Comparison of ENCODE assay signal across 1 cellular context in the genomic region with DNA sequence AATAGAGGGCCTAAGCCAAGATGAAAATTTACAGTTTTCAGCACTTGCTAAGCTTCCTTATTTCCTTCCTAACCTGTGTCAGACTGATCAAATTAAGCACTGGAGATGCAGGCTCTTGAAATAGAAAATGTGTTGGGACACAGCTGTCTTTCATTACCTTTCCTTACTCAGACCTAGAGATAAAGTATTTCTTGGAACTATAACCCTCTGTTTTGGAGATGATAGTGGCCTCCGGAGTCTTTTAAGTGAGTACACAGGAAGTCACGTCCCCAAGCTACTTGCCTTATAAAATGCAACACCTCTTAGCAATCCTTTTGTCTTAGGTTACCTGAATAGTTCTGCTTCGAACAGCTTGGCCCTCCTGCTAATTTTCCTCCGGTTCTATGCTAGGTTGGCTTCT.
TF ChIP-seq lines count a peak whose summit lies in the region.

No MANE protein-coding gene starts in this region.

TF ChIP-seq in GM23338, 12 proteins besides CTCF, POLR2A, EP300 and RAD21:
- TF ChIP-seq ZNF331 (CRISPR knock-in tag; IDR thresholded peaks at IDR 0.05; ENCODE audit: low read depth) = no peak
- no peak for TF ChIP-seq CREB1 (CRISPR knock-in tag; IDR thresholded peaks at IDR 0.05; ENCODE audit: low read depth)
- TF ChIP-seq, protein P1, sequence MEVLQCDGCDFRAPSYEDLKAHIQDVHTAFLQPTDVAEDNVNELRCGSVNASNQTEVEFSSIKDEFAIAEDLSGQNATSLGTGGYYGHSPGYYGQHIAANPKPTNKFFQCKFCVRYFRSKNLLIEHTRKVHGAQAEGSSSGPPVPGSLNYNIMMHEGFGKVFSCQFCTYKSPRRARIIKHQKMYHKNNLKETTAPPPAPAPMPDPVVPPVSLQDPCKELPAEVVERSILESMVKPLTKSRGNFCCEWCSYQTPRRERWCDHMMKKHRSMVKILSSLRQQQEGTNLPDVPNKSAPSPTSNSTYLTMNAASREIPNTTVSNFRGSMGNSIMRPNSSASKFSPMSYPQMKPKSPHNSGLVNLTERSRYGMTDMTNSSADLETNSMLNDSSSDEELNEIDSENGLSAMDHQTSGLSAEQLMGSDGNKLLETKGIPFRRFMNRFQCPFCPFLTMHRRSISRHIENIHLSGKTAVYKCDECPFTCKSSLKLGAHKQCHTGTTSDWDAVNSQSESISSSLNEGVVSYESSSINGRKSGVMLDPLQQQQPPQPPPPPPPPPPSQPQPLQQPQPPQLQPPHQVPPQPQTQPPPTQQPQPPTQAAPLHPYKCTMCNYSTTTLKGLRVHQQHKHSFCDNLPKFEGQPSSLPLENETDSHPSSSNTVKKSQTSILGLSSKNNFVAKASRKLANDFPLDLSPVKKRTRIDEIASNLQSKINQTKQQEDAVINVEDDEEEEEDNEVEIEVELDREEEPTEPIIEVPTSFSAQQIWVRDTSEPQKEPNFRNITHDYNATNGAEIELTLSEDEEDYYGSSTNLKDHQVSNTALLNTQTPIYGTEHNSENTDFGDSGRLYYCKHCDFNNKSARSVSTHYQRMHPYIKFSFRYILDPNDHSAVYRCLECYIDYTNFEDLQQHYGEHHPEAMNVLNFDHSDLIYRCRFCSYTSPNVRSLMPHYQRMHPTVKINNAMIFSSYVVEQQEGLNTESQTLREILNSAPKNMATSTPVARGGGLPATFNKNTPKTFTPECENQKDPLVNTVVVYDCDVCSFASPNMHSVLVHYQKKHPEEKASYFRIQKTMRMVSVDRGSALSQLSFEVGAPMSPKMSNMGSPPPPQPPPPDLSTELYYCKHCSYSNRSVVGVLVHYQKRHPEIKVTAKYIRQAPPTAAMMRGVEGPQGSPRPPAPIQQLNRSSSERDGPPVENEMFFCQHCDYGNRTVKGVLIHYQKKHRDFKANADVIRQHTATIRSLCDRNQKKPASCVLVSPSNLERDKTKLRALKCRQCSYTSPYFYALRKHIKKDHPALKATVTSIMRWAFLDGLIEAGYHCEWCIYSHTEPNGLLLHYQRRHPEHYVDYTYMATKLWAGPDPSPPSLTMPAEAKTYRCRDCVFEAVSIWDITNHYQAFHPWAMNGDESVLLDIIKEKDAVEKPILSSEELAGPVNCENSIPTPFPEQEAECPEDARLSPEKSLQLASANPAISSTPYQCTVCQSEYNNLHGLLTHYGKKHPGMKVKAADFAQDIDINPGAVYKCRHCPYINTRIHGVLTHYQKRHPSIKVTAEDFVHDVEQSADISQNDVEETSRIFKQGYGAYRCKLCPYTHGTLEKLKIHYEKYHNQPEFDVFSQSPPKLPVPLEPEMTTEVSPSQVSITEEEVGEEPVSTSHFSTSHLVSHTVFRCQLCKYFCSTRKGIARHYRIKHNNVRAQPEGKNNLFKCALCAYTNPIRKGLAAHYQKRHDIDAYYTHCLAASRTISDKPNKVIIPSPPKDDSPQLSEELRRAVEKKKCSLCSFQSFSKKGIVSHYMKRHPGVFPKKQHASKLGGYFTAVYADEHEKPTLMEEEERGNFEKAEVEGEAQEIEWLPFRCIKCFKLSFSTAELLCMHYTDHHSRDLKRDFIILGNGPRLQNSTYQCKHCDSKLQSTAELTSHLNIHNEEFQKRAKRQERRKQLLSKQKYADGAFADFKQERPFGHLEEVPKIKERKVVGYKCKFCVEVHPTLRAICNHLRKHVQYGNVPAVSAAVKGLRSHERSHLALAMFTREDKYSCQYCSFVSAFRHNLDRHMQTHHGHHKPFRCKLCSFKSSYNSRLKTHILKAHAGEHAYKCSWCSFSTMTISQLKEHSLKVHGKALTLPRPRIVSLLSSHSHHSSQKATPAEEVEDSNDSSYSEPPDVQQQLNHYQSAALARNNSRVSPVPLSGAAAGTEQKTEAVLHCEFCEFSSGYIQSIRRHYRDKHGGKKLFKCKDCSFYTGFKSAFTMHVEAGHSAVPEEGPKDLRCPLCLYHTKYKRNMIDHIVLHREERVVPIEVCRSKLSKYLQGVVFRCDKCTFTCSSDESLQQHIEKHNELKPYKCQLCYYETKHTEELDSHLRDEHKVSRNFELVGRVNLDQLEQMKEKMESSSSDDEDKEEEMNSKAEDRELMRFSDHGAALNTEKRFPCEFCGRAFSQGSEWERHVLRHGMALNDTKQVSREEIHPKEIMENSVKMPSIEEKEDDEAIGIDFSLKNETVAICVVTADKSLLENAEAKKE (CRISPR knock-in tag; IDR thresholded peaks at IDR 0.05) = no peak
- TF ChIP-seq EZH2phosphoT487 (IDR thresholded peaks at IDR 0.05; ENCODE audit: unreplicated experiment) = no peak
